17 cellular contexts compared by ENCODE assay signal in the genomic region with DNA sequence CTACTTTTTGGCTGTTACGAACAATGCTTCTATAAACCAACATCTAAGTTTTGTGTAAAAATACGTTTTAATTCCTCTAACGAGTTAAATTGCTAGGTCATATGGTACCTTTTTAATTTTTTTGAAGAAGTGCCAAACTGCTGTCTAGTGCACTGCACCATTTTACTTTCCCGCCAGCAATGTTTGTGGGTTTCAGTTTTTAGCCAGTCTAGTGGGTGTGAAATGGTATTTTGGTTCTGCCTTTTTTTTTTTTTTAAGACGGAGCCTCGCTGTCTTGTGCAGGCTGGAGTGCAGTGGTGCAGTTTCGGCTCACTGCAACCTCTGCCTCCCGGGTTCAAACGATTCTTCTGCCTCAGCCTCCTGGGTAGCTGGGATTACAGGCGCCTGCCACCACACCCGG. TPM values are rescaled to one million over a fixed set of nuclear protein-coding genes. Genes with fewer than 3 reads are reported as not detected.
DNase-seq lines count a peak whose midpoint lies in the region; ATAC-seq and TF ChIP-seq lines count a peak whose summit lies in the region.
"Had no signal": no experiment of that assay in that cellular context is flagged by ENCODE, and none has a peak within 500 bp of the region (broad histone marks: within the 10 kb centered on the region; RNA-seq: fewer than 3 reads in every experiment).

No MANE protein-coding gene starts in this region.

- no peak for ATAC-seq in activated T-cell treated with anti-CD3 and anti-CD28 coated beads, Interleukin-2, amount 50 U/mL, for 72 hours (replicated peaks in 1 of 2)
- peak; percentile 60 to 77 (median 73) for ATAC-seq in natural killer cell
- ATAC-seq in stimulated activated effector memory CD8-positive, alpha-beta T cell treated with anti-CD3 and anti-CD28 coated beads, Interleukin-12 subunit alpha, Interleukin-12 subunit beta, amount 100 ng/mL, for 72 hours = peak; percentile 28
- ATAC-seq: A549; CD8-positive, alpha-beta T cell had no signal

- no peaks in the 10 kb centered on the region for H3K27me3 Mint-ChIP-seq in activated T-cell treated with anti-CD3 and anti-CD28 coated beads, Interleukin-2, amount 50 U/mL, for 72 hours (ENCODE audit: low read depth)
- no peaks in the 10 kb centered on the region for H3K27me3 Mint-ChIP-seq in activated T-cell treated with anti-CD3 and anti-CD28 coated beads, Interleukin-2, amount 50 U/mL, for 24 hours
- peaks cover 0 to 6% (median 0%) of the 10 kb centered on the region in 3 donors for H3K27me3 Mint-ChIP-seq in immature natural killer cell (ENCODE audit: low read depth in 3 of 3)
- H3K27me3 Mint-ChIP-seq in natural killer cell (ENCODE audit: low read depth in 2 of 2) = no peaks in the 10 kb centered on the region
- H3K27me3 Mint-ChIP-seq: B cell; CD4-positive, alpha-beta T cell had no signal

- peaks cover 19% of the 10 kb centered on the region for H3K4me1 Mint-ChIP-seq in activated T-cell treated with anti-CD3 and anti-CD28 coated beads, Interleukin-2, amount 50 U/mL, for 72 hours (ENCODE audit: low read depth)
- H3K4me1 Mint-ChIP-seq in activated T-cell treated with anti-CD3 and anti-CD28 coated beads, Interleukin-2, amount 50 U/mL, for 24 hours (ENCODE audit: low read depth) = peaks cover 11% of the 10 kb centered on the region
- H3K4me1 Mint-ChIP-seq in immature natural killer cell = peaks cover 13 to 26% of the 10 kb centered on the region in 2 donors
- peaks cover 12 to 22% of the 10 kb centered on the region in 2 donors for H3K4me1 Mint-ChIP-seq in natural killer cell
- H3K4me1 Mint-ChIP-seq in stimulated activated effector memory CD8-positive, alpha-beta T cell treated with anti-CD3 and anti-CD28 coated beads, Interleukin-12 subunit alpha, Interleukin-12 subunit beta, amount 100 ng/mL, for 72 hours = peaks cover 11% of the 10 kb centered on the region
- H3K4me1 Mint-ChIP-seq: B cell had no signal

- no peak for TF ChIP-seq CTCF in natural killer cell (IDR thresholded peaks at IDR 0.05)

- H3K4me3 Mint-ChIP-seq in activated T-cell treated with anti-CD3 and anti-CD28 coated beads, Interleukin-2, amount 50 U/mL, for 72 hours = peak overlapping the region in 1 of 2 donors; percentile 0
- no peak overlapping the region for H3K4me3 Mint-ChIP-seq in activated T-cell treated with anti-CD3 and anti-CD28 coated beads, Interleukin-2, amount 50 U/mL, for 24 hours
- H3K4me3 Mint-ChIP-seq in immature natural killer cell (peak overlapping the region in 2 of 5 donors; percentile 21 to 46), natural killer cell (peak overlapping the region; percentile 5)
- no peak overlapping the region for H3K4me3 Mint-ChIP-seq in stimulated activated effector memory CD8-positive, alpha-beta T cell treated with anti-CD3 and anti-CD28 coated beads, Interleukin-12 subunit alpha, Interleukin-12 subunit beta, amount 100 ng/mL, for 72 hours
- H3K4me3 Mint-ChIP-seq: B cell; CD4-positive, alpha-beta T cell; CD8-positive, alpha-beta T cell had no signal

- peaks cover 9 to 37% of the 10 kb centered on the region in 2 donors for H3K36me3 Mint-ChIP-seq in activated T-cell treated with anti-CD3 and anti-CD28 coated beads, Interleukin-2, amount 50 U/mL, for 72 hours (ENCODE audit: insufficient read depth in 2 of 2)
- H3K36me3 Mint-ChIP-seq in activated T-cell treated with anti-CD3 and anti-CD28 coated beads, Interleukin-2, amount 50 U/mL, for 24 hours (ENCODE audit: low read depth) = peaks cover 83% of the 10 kb centered on the region
- peaks cover 29 to 46% (median 30%) of the 10 kb centered on the region in 3 donors for H3K36me3 Mint-ChIP-seq in immature natural killer cell
- H3K36me3 Mint-ChIP-seq in natural killer cell = peaks cover 16% of the 10 kb centered on the region
- peaks cover 80% of the 10 kb centered on the region for H3K36me3 Mint-ChIP-seq in stimulated activated effector memory CD8-positive, alpha-beta T cell treated with anti-CD3 and anti-CD28 coated beads, Interleukin-12 subunit alpha, Interleukin-12 subunit beta, amount 100 ng/mL, for 72 hours

- peak overlapping the region; percentile 69 for H3K27ac Mint-ChIP-seq in activated T-cell treated with anti-CD3 and anti-CD28 coated beads, Interleukin-2, amount 50 U/mL, for 72 hours
- H3K27ac Mint-ChIP-seq in activated T-cell treated with anti-CD3 and anti-CD28 coated beads, Interleukin-2, amount 50 U/mL, for 24 hours = no peak overlapping the region
- H3K27ac Mint-ChIP-seq in immature natural killer cell (peak overlapping the region in 3 of 6 donors; percentile 38 to 62 (median 38)), natural killer cell (peak overlapping the region; percentile 60 to 69)
- peak overlapping the region; percentile 38 for H3K27ac Mint-ChIP-seq in stimulated activated effector memory CD8-positive, alpha-beta T cell treated with anti-CD3 and anti-CD28 coated beads, Interleukin-12 subunit alpha, Interleukin-12 subunit beta, amount 100 ng/mL, for 72 hours
- H3K27ac Mint-ChIP-seq: B cell; CD4-positive, alpha-beta T cell; CD8-positive, alpha-beta T cell had no signal

- intact Hi-C loops in natural killer cell (cut with micrococcal nuclease) = loop anchor here (5.0 kb wide), 1 partner anchor 36 kb away; no protein-coding TSS in a partner anchor

- DNase-seq in activated T-cell treated with anti-CD3 and anti-CD28 coated beads, Interleukin-2, amount 50 U/mL, for 72 hours = no peak
- no peak for DNase-seq in activated T-cell treated with anti-CD3 and anti-CD28 coated beads, Interleukin-2, amount 50 U/mL, for 24 hours
- peak; percentile 13 to 59 (median 43) for DNase-seq in immature natural killer cell
- DNase-seq in natural killer cell = no peak
- DNase-seq in stimulated activated effector memory CD8-positive, alpha-beta T cell treated with anti-CD3 and anti-CD28 coated beads, Interleukin-12 subunit alpha, Interleukin-12 subunit beta, amount 100 ng/mL, for 72 hours (ENCODE audit: low spot score in 2 of 2) = no peak
- no peak for DNase-seq in OCI-M1 (lab: John Stamatoyannopoulos, UW)
- DNase-seq in mucosa of gallbladder (ENCODE audit: low spot score) = no peak
- DNase-seq in NOMO-1 (lab: John Stamatoyannopoulos, UW; ENCODE audit: unreplicated experiment in 2 of 2) = no peak
- DNase-seq: AML-193; Caco-2; Calu3; CD4-positive, alpha-beta T cell; CD8-positive, alpha-beta T cell; DMS79 treated with DMSO at 0.1 percent for 48 hours; GF-D8 had no signal

- peaks cover 0 to 4% of the 10 kb centered on the region in 2 donors for H3K9me3 Mint-ChIP-seq in activated T-cell treated with anti-CD3 and anti-CD28 coated beads, Interleukin-2, amount 50 U/mL, for 72 hours
- no peaks in the 10 kb centered on the region for H3K9me3 Mint-ChIP-seq in activated T-cell treated with anti-CD3 and anti-CD28 coated beads, Interleukin-2, amount 50 U/mL, for 24 hours
- H3K9me3 Mint-ChIP-seq in immature natural killer cell (no peaks in the 10 kb centered on the region), natural killer cell (no peaks in the 10 kb centered on the region)
- no peaks in the 10 kb centered on the region for H3K9me3 Mint-ChIP-seq in stimulated activated effector memory CD8-positive, alpha-beta T cell treated with anti-CD3 and anti-CD28 coated beads, Interleukin-12 subunit alpha, Interleukin-12 subunit beta, amount 100 ng/mL, for 72 hours
- H3K9me3 Mint-ChIP-seq: CD4-positive, alpha-beta T cell had no signal

RNA-seq across cellular contexts. Expression of a gene that starts 34.1 kb away (rescaled TPM):
- total RNA-seq in activated T-cell treated with anti-CD3 and anti-CD28 coated beads, Interleukin-2, amount 50 U/mL, for 72 hours = 1 to 10 TPM; 5.5 to 5.8 TPM
- 1 to 10 TPM; 1.2 to 1.8 (median 1.7) TPM for polyA plus RNA-seq in immature natural killer cell
- 1 to 10 TPM; 2.8 to 3.6 (median 3.2) TPM for total RNA-seq in natural killer cell
- total RNA-seq in mucosa of gallbladder = 19.9 TPM

RNA-seq across cellular contexts. Expression of a gene that starts 48.0 kb away (rescaled TPM):
- 10 to 100 TPM; 73.8 to 76.2 TPM for total RNA-seq in activated T-cell treated with anti-CD3 and anti-CD28 coated beads, Interleukin-2, amount 50 U/mL, for 72 hours
- 10 to 100 TPM; 10.2 to 26.0 (median 11.8) TPM for polyA plus RNA-seq in immature natural killer cell
- 100 to 1,000 TPM; 121 to 131 (median 122) TPM for total RNA-seq in natural killer cell
- 41.5 TPM for total RNA-seq in mucosa of gallbladder

Comparison
In these comparisons a context has a peak if more than half of its experiments do, and no peak if none do; other contexts are left out.
1. ATAC-seq: peak in natural killer cell (3 of 3) and stimulated activated effector memory CD8-positive, alpha-beta T cell treated with anti-CD3 and anti-CD28 coated beads, Interleukin-12 subunit alpha, Interleukin-12 subunit beta, amount 100 ng/mL, for 72 hours (single experiment); none in activated T-cell treated with anti-CD3 and anti-CD28 coated beads, Interleukin-2, amount 50 U/mL, for 72 hours (0 of 2).
2. DNase-seq: peak in immature natural killer cell (3 of 3); none in activated T-cell treated with anti-CD3 and anti-CD28 coated beads, Interleukin-2, amount 50 U/mL, for 72 hours (0 of 2), activated T-cell treated with anti-CD3 and anti-CD28 coated beads, Interleukin-2, amount 50 U/mL, for 24 hours (single experiment), natural killer cell (single experiment), stimulated activated effector memory CD8-positive, alpha-beta T cell treated with anti-CD3 and anti-CD28 coated beads, Interleukin-12 subunit alpha, Interleukin-12 subunit beta, amount 100 ng/mL, for 72 hours (0 of 2), OCI-M1 (single experiment), mucosa of gallbladder (single experiment) and NOMO-1 (0 of 2).